In genomic region chr6:107622269-107622668, GRCh38 we compare ENCODE assay signal across 22 cellular contexts.
A peak's percentile ranks its signal among the peaks of the same experiment; 100 is the strongest.
DNase-seq lines count a peak whose midpoint lies in the region; ATAC-seq, FAIRE-seq and TF ChIP-seq lines count a peak whose summit lies in the region.
"Had no signal": no experiment of that assay in that cellular context is flagged by ENCODE, and none has a peak within 500 bp of the region (broad histone marks: within the 10 kb centered on the region; RNA-seq: fewer than 3 reads in every experiment).

No MANE protein-coding gene starts in this region.

- DNase-seq in GM12892 (ENCODE audit: insufficient read length): no peak
- peak; percentile 18 for DNase-seq in NCI-H69 (lab: John Stamatoyannopoulos, UW)
- no peak for DNase-seq in left lobe of liver (ENCODE audit: low spot score)
- DNase-seq in frontal cortex (ENCODE audit: low spot score in 2 of 2): no peak
- no peak for DNase-seq in activated CD4-positive, alpha-beta memory T cell treated with anti-CD3 and anti-CD28 coated beads, Interleukin-2, amount 10 ng/mL, durations not matched to agents 7 days and 5 days
- no peak for DNase-seq in ureter (ENCODE audit: low spot score)
- DNase-seq: ACHN; BE2C; C1 segment of cervical spinal cord; CD4-positive, CD25-positive, alpha-beta regulatory T cell; CD8-positive, alpha-beta memory T cell; COR-L47; DMS153; DND-41; EL; GOT3; H9; KBM-7 had no signal

- no peak overlapping the region for H3K27ac Mint-ChIP-seq in activated CD4-positive, alpha-beta memory T cell treated with anti-CD3 and anti-CD28 coated beads, Interleukin-2, amount 10 ng/mL, durations not matched to agents 7 days and 5 days
- H3K27ac Mint-ChIP-seq: CD4-positive, CD25-positive, alpha-beta regulatory T cell; IgD-negative memory B cell had no signal

- peaks cover 12% of the 10 kb centered on the region for H3K27me3 Mint-ChIP-seq in activated CD4-positive, alpha-beta memory T cell treated with anti-CD3 and anti-CD28 coated beads, Interleukin-2, amount 10 ng/mL, durations not matched to agents 7 days and 5 days
- H3K27me3 Mint-ChIP-seq: IgD-negative memory B cell had no signal

- peak; percentile 73 for ATAC-seq in left lobe of liver
- ATAC-seq: GM12878 had no signal

- FAIRE-seq in GM12892 (lab: Jason Lieb, UNC): peak; percentile 17
- no peak for FAIRE-seq in frontal cortex (lab: Jason Lieb, UNC)
- FAIRE-seq: A204.1, GM12878, HTR-8/SVneo had no signal

- no peak for TF ChIP-seq POLR2A in GM12892 (IDR thresholded peaks at IDR 0.05; ENCODE audit: low read depth, low read length)

- H3K36me3 Mint-ChIP-seq in activated CD4-positive, alpha-beta memory T cell treated with anti-CD3 and anti-CD28 coated beads, Interleukin-2, amount 10 ng/mL, durations not matched to agents 7 days and 5 days (ENCODE audit: low read depth): no peaks in the 10 kb centered on the region
- H3K36me3 Mint-ChIP-seq: CD4-positive, CD25-positive, alpha-beta regulatory T cell had no signal

- CTCF ChIA-PET in activated CD4-positive, alpha-beta memory T cell treated with anti-CD3 and anti-CD28 coated beads, Interleukin-2, amount 10 ng/mL, durations not matched to agents 7 days and 5 days (lab: Charles Lee): no interaction called here

- H3K4me1 Mint-ChIP-seq in activated CD4-positive, alpha-beta memory T cell treated with anti-CD3 and anti-CD28 coated beads, Interleukin-2, amount 10 ng/mL, durations not matched to agents 7 days and 5 days: peaks cover 23% of the 10 kb centered on the region

- POLR2A ChIA-PET in activated CD4-positive, alpha-beta memory T cell treated with anti-CD3 and anti-CD28 coated beads, Interleukin-2, amount 10 ng/mL, durations not matched to agents 7 days and 5 days (lab: Charles Lee): no interaction called here

- no peak overlapping the region for H3K4me3 Mint-ChIP-seq in activated CD4-positive, alpha-beta memory T cell treated with anti-CD3 and anti-CD28 coated beads, Interleukin-2, amount 10 ng/mL, durations not matched to agents 7 days and 5 days
- H3K4me3 Mint-ChIP-seq: CD4-positive, CD25-positive, alpha-beta regulatory T cell; CD8-positive, alpha-beta memory T cell; H9; IgD-negative memory B cell had no signal

- no peaks in the 10 kb centered on the region for H3K9me3 Mint-ChIP-seq in activated CD4-positive, alpha-beta memory T cell treated with anti-CD3 and anti-CD28 coated beads, Interleukin-2, amount 10 ng/mL, durations not matched to agents 7 days and 5 days
- H3K9me3 Mint-ChIP-seq: CD4-positive, CD25-positive, alpha-beta regulatory T cell; CD8-positive, alpha-beta memory T cell; H9; IgD-negative memory B cell had no signal
